ENCODE assay signal across 8 cellular contexts in the genomic region with DNA sequence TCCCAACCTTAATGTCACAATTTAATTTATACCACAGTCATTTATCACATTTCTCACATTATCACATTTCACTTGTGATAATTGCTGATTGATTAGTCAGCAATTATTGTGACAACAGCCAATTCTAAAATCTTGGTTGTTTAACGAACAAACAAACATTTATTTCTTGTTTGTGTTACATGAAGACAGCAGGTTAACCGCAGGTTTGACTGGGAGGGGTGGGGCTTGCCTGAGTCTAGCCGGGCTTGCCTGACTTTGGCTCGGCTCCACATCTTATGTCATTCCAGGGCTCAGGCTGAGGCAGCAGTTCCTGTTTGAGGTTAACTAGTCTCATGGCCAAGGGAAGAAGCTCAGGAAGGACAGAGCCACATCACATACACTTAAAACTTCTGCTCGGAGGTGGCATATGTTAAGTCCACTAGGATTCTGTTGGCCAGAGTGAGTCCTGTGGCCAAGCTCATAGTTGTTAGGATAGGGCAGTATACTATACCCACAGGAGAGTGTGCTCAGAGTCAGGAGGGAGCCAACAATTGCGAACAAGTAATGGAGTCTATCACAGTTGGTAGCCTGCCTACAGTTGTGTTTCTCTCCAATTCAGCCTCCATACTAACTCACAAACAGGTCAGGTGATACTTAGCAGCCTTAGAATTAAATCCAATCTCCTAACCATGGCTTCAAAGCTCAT.
DNase-seq lines count a peak whose midpoint lies in the region; ATAC-seq and TF ChIP-seq lines count a peak whose summit lies in the region.

No MANE protein-coding gene starts in this region.

- 26 to 28% (median 27%) methylated on average over 6 of the region's 6 CpGs for WGBS in adrenal gland, 4 donors
- WGBS in thyroid gland, 2 donors, result 32% methylated on average over 6 of the region's 6 CpGs

- POLR2A ChIA-PET in activated CD4-positive, alpha-beta T cell treated with anti-CD3 and anti-CD28 coated beads for 36 hours (lab: Charles Lee), result no interaction called here

- no peak overlapping the region for H3K27ac Mint-ChIP-seq in activated CD4-positive, alpha-beta T cell treated with anti-CD3 and anti-CD28 coated beads for 36 hours

- no peak overlapping the region for H3K4me3 Mint-ChIP-seq in activated CD4-positive, alpha-beta T cell treated with anti-CD3 and anti-CD28 coated beads for 36 hours

- H3K9me3 ChIP-seq in adrenal gland (replicated peaks in 1 of 3), result no peaks in the 10 kb centered on the region
- H3K9me3 ChIP-seq in thyroid gland, result no peaks in the 10 kb centered on the region

- H3K27ac ChIP-seq in adrenal gland (no peak overlapping the region), thyroid gland (no peak overlapping the region)

- H3K27me3 ChIP-seq in adrenal gland (no peaks in the 10 kb centered on the region), thyroid gland (no peaks in the 10 kb centered on the region)

- DNase-seq in activated CD4-positive, alpha-beta T cell treated with anti-CD3 and anti-CD28 coated beads for 36 hours, result peak; percentile 13
- no peak for DNase-seq in activated CD4-positive, alpha-beta T cell treated with anti-CD3 and anti-CD28 coated beads for 1 hour
- DNase-seq in NCI-H1105 (lab: John Stamatoyannopoulos, UW), result peak; percentile 61
- peak; percentile 47 to 80 (median 65) for DNase-seq in adrenal gland
- peak; percentile 65 for DNase-seq in iPS-NIHi11 (ENCODE audit: low spot score)
- DNase-seq in thyroid gland, result peak; percentile 71 to 83
- no peak for DNase-seq in middle frontal gyrus (ENCODE audit: extremely low spot score, low spot score)
- no peak for DNase-seq in activated T-cell treated with anti-CD3 and anti-CD28 coated beads, Interleukin-2, amount 50 U/mL, for 48 hours

- H3K4me1 Mint-ChIP-seq in activated CD4-positive, alpha-beta T cell treated with anti-CD3 and anti-CD28 coated beads for 36 hours, result no peaks in the 10 kb centered on the region

- H3K4me3 ChIP-seq in adrenal gland, result no peak overlapping the region
- H3K4me3 ChIP-seq in thyroid gland (replicated peaks in 1 of 3), result no peak overlapping the region

- CTCF ChIA-PET in activated CD4-positive, alpha-beta T cell treated with anti-CD3 and anti-CD28 coated beads for 36 hours (lab: Charles Lee), result interaction anchor here (0.7 to 2.4 kb wide), 4 partner anchors 38 to 261 kb away, joined by 3 to 5 read pairs (median 4); no protein-coding TSS in a partner anchor

- TF ChIP-seq POLR2A in adrenal gland (IDR thresholded peaks at IDR 0.05) (no peak), thyroid gland (IDR thresholded peaks at IDR 0.05) (no peak)

- TF ChIP-seq CTCF in adrenal gland (IDR thresholded peaks at IDR 0.05) (no peak), thyroid gland (IDR thresholded peaks at IDR 0.05) (no peak)

- H3K36me3 Mint-ChIP-seq in activated CD4-positive, alpha-beta T cell treated with anti-CD3 and anti-CD28 coated beads for 36 hours (ENCODE audit: low read depth), result no peaks in the 10 kb centered on the region

- H3K27me3 Mint-ChIP-seq in activated CD4-positive, alpha-beta T cell treated with anti-CD3 and anti-CD28 coated beads for 36 hours, result peaks cover 3% of the 10 kb centered on the region

- intact Hi-C loops in activated CD4-positive, alpha-beta T cell treated with anti-CD3 and anti-CD28 coated beads for 36 hours (cut with DNase I, micrococcal nuclease), result no loop called here
- intact Hi-C loops in adrenal gland (cut with DNase I) (no loop called here), thyroid gland (cut with DNase I) (no loop called here)

- H3K36me3 ChIP-seq in adrenal gland (replicated peaks in 1 of 2) (no peaks in the 10 kb centered on the region), thyroid gland (no peaks in the 10 kb centered on the region)

- H3K4me1 ChIP-seq in adrenal gland (replicated peaks in 1 of 2), result no peaks in the 10 kb centered on the region
- H3K4me1 ChIP-seq in thyroid gland, result peaks cover 0 to 6% of the 10 kb centered on the region in 2 donors

- no peaks in the 10 kb centered on the region for H3K9me3 Mint-ChIP-seq in activated CD4-positive, alpha-beta T cell treated with anti-CD3 and anti-CD28 coated beads for 36 hours (ENCODE audit: low read depth)

- no peak for ATAC-seq in activated CD4-positive, alpha-beta T cell treated with anti-CD3 and anti-CD28 coated beads for 36 hours

Comparison
In these comparisons a context has a peak if more than half of its experiments do, and no peak if none do; other contexts are left out.
1. DNase-seq: peak in activated CD4-positive, alpha-beta T cell treated with anti-CD3 and anti-CD28 coated beads for 36 hours (single experiment), NCI-H1105 (single experiment), adrenal gland (7 of 7), iPS-NIHi11 (single experiment) and thyroid gland (2 of 2); none in activated CD4-positive, alpha-beta T cell treated with anti-CD3 and anti-CD28 coated beads for 1 hour (single experiment), middle frontal gyrus (single experiment) and activated T-cell treated with anti-CD3 and anti-CD28 coated beads, Interleukin-2, amount 50 U/mL, for 48 hours (0 of 2).